In genomic region chr1:223081181-223081994, GRCh38 we compare ENCODE assay signal across 8 cellular contexts.
DNase-seq lines count a peak whose midpoint lies in the region; ATAC-seq, FAIRE-seq and TF ChIP-seq lines count a peak whose summit lies in the region.

No MANE protein-coding gene starts in this region.

- peak; percentile 5 for FAIRE-seq in GM12892 (lab: Jason Lieb, UNC)

- TF ChIP-seq POLR2A in GM12892 (IDR thresholded peaks at IDR 0.05; ENCODE audit: low read depth, low read length) (no peak), uterus (IDR thresholded peaks at IDR 0.05) (peak in 1 of 2 donors; percentile 22)

- H3K36me3 ChIP-seq in uterus = no peaks in the 10 kb centered on the region

- H3K27me3 Mint-ChIP-seq in T-helper 1 cell treated with Interleukin-12 subunit alpha and Interleukin-12 subunit beta and Interleukin-4 antibody, amounts not matched to agents 30 μg/mL and 1 μg/mL, for 36 hours (ENCODE audit: low read depth) = peaks cover 2% of the 10 kb centered on the region

- no peaks in the 10 kb centered on the region for H3K4me1 ChIP-seq in uterus

- no peaks in the 10 kb centered on the region for H3K4me1 Mint-ChIP-seq in T-helper 1 cell treated with Interleukin-12 subunit alpha and Interleukin-12 subunit beta and Interleukin-4 antibody, amounts not matched to agents 30 μg/mL and 1 μg/mL, for 36 hours (ENCODE audit: low read depth)

- H3K9me3 Mint-ChIP-seq in T-helper 1 cell treated with Interleukin-12 subunit alpha and Interleukin-12 subunit beta and Interleukin-4 antibody, amounts not matched to agents 30 μg/mL and 1 μg/mL, for 36 hours = no peaks in the 10 kb centered on the region

- ATAC-seq in HG02852 (IDR thresholded peaks at IDR 0.05; ENCODE audit: unreplicated experiment) = peak; percentile 94
- peak; percentile 94 for ATAC-seq in left ventricle myocardium superior

- DNase-seq in GM12892 (ENCODE audit: insufficient read length) (peak; percentile 73), NCI-H1417 (lab: John Stamatoyannopoulos, UW) (peak; percentile 75 to 97 (median 88)), amniotic stem cell (lab: John Stamatoyannopoulos, UW) (peak; percentile 54), left ventricle myocardium superior (peak; percentile 91), putamen (ENCODE audit: low spot score) (peak; percentile 16), uterus (peak; percentile 80 to 82)

- H3K4me3 ChIP-seq in uterus = peak overlapping the region in 1 of 2 donors; percentile 35

- H3K4me3 Mint-ChIP-seq in T-helper 1 cell treated with Interleukin-12 subunit alpha and Interleukin-12 subunit beta and Interleukin-4 antibody, amounts not matched to agents 30 μg/mL and 1 μg/mL, for 36 hours = peak overlapping the region; percentile 29

- H3K27ac Mint-ChIP-seq in T-helper 1 cell treated with Interleukin-12 subunit alpha and Interleukin-12 subunit beta and Interleukin-4 antibody, amounts not matched to agents 30 μg/mL and 1 μg/mL, for 36 hours = no peak overlapping the region

- peak overlapping the region; percentile 55 to 61 for H3K27ac ChIP-seq in uterus

- TF ChIP-seq CTCF in uterus (IDR thresholded peaks at IDR 0.05) = peak; percentile 94 to 97 (median 96)

- H3K9me3 ChIP-seq in uterus = no peaks in the 10 kb centered on the region

- no peaks in the 10 kb centered on the region for H3K27me3 ChIP-seq in uterus

- intact Hi-C loops in left ventricle myocardium superior (cut with micrococcal nuclease) = loop anchor here (2.0 to 5.0 kb wide), 2 partner anchors 289 to 344 kb away; partner anchors contain the start of gene FAM177B
- intact Hi-C loops in uterus (cut with DNase I; ENCODE audit: low total_unique reads) = loop anchor here (10.0 kb wide), 1 partner anchor 287 kb away; no protein-coding TSS in a partner anchor

- no peaks in the 10 kb centered on the region for H3K36me3 Mint-ChIP-seq in T-helper 1 cell treated with Interleukin-12 subunit alpha and Interleukin-12 subunit beta and Interleukin-4 antibody, amounts not matched to agents 30 μg/mL and 1 μg/mL, for 36 hours (ENCODE audit: low read depth)

Comparison
In these comparisons a context has a peak if more than half of its experiments do, and no peak if none do; other contexts are left out.
1. DNase-seq: peak in every context shown above with its lines; median percentile 91 in left ventricle myocardium superior; 88 in NCI-H1417; 81 in uterus; 73 in GM12892; 54 in amniotic stem cell; 16 in putamen.